12 cellular contexts compared by ENCODE assay signal in the genomic region with DNA sequence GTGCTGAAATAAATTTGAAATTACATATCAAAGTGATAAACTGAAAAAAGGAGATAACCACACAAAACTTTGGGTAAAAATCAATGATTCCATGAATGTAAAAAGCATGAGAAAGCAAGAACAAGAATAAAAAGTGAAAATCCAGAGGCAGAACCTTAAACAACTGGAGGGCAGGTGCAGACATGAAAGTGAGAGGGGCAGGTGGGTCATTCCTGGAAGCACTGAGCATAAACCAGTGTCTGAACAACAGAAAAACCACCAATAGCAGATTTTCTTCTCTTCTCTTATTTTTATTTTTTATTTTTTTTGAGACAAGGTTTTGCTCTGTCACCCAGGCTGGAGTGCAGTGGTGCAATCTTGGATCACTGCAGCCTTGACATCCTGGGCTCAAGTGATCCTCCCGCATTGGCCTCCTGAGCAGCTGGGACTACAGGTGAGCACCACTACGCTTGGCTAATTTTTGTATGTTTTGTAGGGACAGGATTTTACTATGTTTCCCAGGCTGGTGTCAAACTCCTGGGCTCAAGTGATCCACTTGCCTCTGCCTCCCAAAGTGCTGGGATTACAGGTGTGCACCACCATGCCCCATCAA. TPM values are rescaled to one million over a fixed set of nuclear protein-coding genes. Genes with fewer than 3 reads are reported as not detected.
DNase-seq lines count a peak whose midpoint lies in the region; ATAC-seq, FAIRE-seq and TF ChIP-seq lines count a peak whose summit lies in the region.
"Had no signal": no experiment of that assay in that cellular context is flagged by ENCODE, and none has a peak within 500 bp of the region (broad histone marks: within the 10 kb centered on the region; RNA-seq: fewer than 3 reads in every experiment).

No MANE protein-coding gene starts in this region.

- no peak overlapping the region for H3K4me3 Mint-ChIP-seq in activated T-cell treated with anti-CD3 and anti-CD28 coated beads, Interleukin-2, amount 50 U/mL, for 72 hours
- no peak overlapping the region for H3K4me3 Mint-ChIP-seq in activated T-cell treated with anti-CD3 and anti-CD28 coated beads, Interleukin-2, amount 50 U/mL, for 4 hours

- H3K27ac Mint-ChIP-seq in activated T-cell treated with anti-CD3 and anti-CD28 coated beads, Interleukin-2, amount 50 U/mL, for 72 hours: peak overlapping the region; percentile 68

- H3K36me3 ChIP-seq in MM.1S (replicated peaks; ENCODE audit: insufficient read depth, low read length): no peaks in the 10 kb centered on the region
- H3K36me3 ChIP-seq in keratinocyte (ENCODE audit: control insufficient read depth in 2 of 2, extremely low read depth in 1 of 2, insufficient read depth in 2 of 2, low read length in 2 of 2): no peaks in the 10 kb centered on the region
- H3K36me3 ChIP-seq in esophagus muscularis mucosa: no peaks in the 10 kb centered on the region
- H3K36me3 ChIP-seq: right lobe of liver had no signal

- H3K9ac ChIP-seq in MM.1S (ENCODE audit: low read length) (no peak overlapping the region; the same call in 1 of the 2 replicates), keratinocyte (ENCODE audit: control insufficient read depth, extremely low read depth, insufficient read depth, low read length) (no peak overlapping the region)

- no peaks in the 10 kb centered on the region for H3K9me1 ChIP-seq in keratinocyte (ENCODE audit: control insufficient read depth, extremely low read depth, insufficient read depth, low read length)

- no peak for TF ChIP-seq POLR2A in esophagus muscularis mucosa (IDR thresholded peaks at IDR 0.05; ENCODE audit: low read depth)

- H3K27ac ChIP-seq in MM.1S (ENCODE audit: low read length) (peak overlapping the region; percentile 84; the same call in 1 of the 2 replicates), keratinocyte (ENCODE audit: control insufficient read depth, insufficient read depth, low read length) (peak overlapping the region; percentile 47), esophagus muscularis mucosa (replicated peaks in 1 of 4) (peak overlapping the region in 1 of 4 donors; percentile 27)

- H3F3A ChIP-seq in MM.1S (ENCODE audit: insufficient read depth, low read length): peaks cover 16% of the 10 kb centered on the region

- H3K27me3 ChIP-seq in MM.1S (replicated peaks; ENCODE audit: insufficient read depth, low read length) (peaks cover 9% of the 10 kb centered on the region; the same call in 1 of the 2 replicates), keratinocyte (ENCODE audit: control insufficient read depth, extremely low read depth, insufficient read depth, low read length) (no peaks in the 10 kb centered on the region), esophagus muscularis mucosa (no peaks in the 10 kb centered on the region)
- H3K27me3 ChIP-seq: right lobe of liver had no signal

- H2AFZ ChIP-seq in MM.1S (ENCODE audit: low read length) (no peak overlapping the region), keratinocyte (ENCODE audit: control insufficient read depth, low read length) (no peak overlapping the region)

- intact Hi-C loops in esophagus muscularis mucosa (cut with DNase I): loop anchor here (10.0 kb wide), 1 partner anchor 61 kb away; the partner anchor contains the start of gene CPZ

- H3K36me3 Mint-ChIP-seq in activated T-cell treated with anti-CD3 and anti-CD28 coated beads, Interleukin-2, amount 50 U/mL, for 72 hours (ENCODE audit: insufficient read depth in 2 of 2): peaks cover 4 to 15% of the 10 kb centered on the region in 2 donors
- no peaks in the 10 kb centered on the region for H3K36me3 Mint-ChIP-seq in activated T-cell treated with anti-CD3 and anti-CD28 coated beads, Interleukin-2, amount 50 U/mL, for 4 hours (ENCODE audit: insufficient read depth)

- H4K20me1 ChIP-seq in MM.1S (ENCODE audit: insufficient read depth, low read length) (no peaks in the 10 kb centered on the region), keratinocyte (ENCODE audit: control insufficient read depth, extremely low read depth, insufficient read depth, low read length) (no peaks in the 10 kb centered on the region)

- no peaks in the 10 kb centered on the region for H3K9me2 ChIP-seq in MM.1S (replicated peaks; ENCODE audit: insufficient read depth, low read length)

- no peak for FAIRE-seq in keratinocyte (lab: Jason Lieb, UNC)
- FAIRE-seq in HTR-8/SVneo (lab: Jason Lieb, UNC): no peak

- dilution Hi-C loops in keratinocyte (cut with MboI; ENCODE audit: extremely low pct_ligation_motif_present, low sequenced_read_pairs): no loop called here

- 96% methylated on average over 2 of the region's 2 CpGs for WGBS in esophagus muscularis mucosa

- H3K9me3 Mint-ChIP-seq in activated T-cell treated with anti-CD3 and anti-CD28 coated beads, Interleukin-2, amount 50 U/mL, for 72 hours: peaks cover 11 to 12% of the 10 kb centered on the region in 2 donors
- H3K9me3 Mint-ChIP-seq in activated T-cell treated with anti-CD3 and anti-CD28 coated beads, Interleukin-2, amount 50 U/mL, for 4 hours: peaks cover 9% of the 10 kb centered on the region

- no peaks in the 10 kb centered on the region for H3K4me1 Mint-ChIP-seq in activated T-cell treated with anti-CD3 and anti-CD28 coated beads, Interleukin-2, amount 50 U/mL, for 72 hours (ENCODE audit: low read depth)
- no peaks in the 10 kb centered on the region for H3K4me1 Mint-ChIP-seq in activated T-cell treated with anti-CD3 and anti-CD28 coated beads, Interleukin-2, amount 50 U/mL, for 4 hours (ENCODE audit: low read depth)

- ATAC-seq in activated T-cell treated with anti-CD3 and anti-CD28 coated beads, Interleukin-2, amount 50 U/mL, for 72 hours (replicated peaks in 1 of 2): no peak
- ATAC-seq in activated T-cell treated with anti-CD3 and anti-CD28 coated beads, Interleukin-2, amount 50 U/mL, for 4 hours: no peak
- no peak for ATAC-seq in GM18502 (IDR thresholded peaks at IDR 0.05; ENCODE audit: poor library complexity, unreplicated experiment)

- peak overlapping the region; percentile 97 for H3K4me2 ChIP-seq in MM.1S (ENCODE audit: low read depth, low read length)
- H3K4me2 ChIP-seq in keratinocyte (ENCODE audit: control insufficient read depth, extremely low read depth, insufficient read depth, low read depth, low read length): no peak overlapping the region

- H3K4me3 ChIP-seq in MM.1S (ENCODE audit: low read length) (peak overlapping the region; percentile 45), keratinocyte (ENCODE audit: control insufficient read depth in 2 of 3, extremely low read depth in 1 of 3, insufficient read depth in 2 of 3, low read depth in 1 of 3, low read length in 3 of 3) (no peak overlapping the region), esophagus muscularis mucosa (no peak overlapping the region)
- H3K4me3 ChIP-seq: right lobe of liver had no signal

- H3K27me3 Mint-ChIP-seq in activated T-cell treated with anti-CD3 and anti-CD28 coated beads, Interleukin-2, amount 50 U/mL, for 72 hours (ENCODE audit: low read depth): peaks cover 6% of the 10 kb centered on the region
- peaks cover 3% of the 10 kb centered on the region for H3K27me3 Mint-ChIP-seq in activated T-cell treated with anti-CD3 and anti-CD28 coated beads, Interleukin-2, amount 50 U/mL, for 4 hours (ENCODE audit: low read depth)

- TF ChIP-seq CTCF in MM.1S (IDR thresholded peaks at IDR 0.05; ENCODE audit: low read length): no peak
- no peak for TF ChIP-seq CTCF in keratinocyte (optimal IDR thresholded peaks at IDR 0.05 in 1 of 3, IDR thresholded peaks at IDR 0.05 in 1 of 3, conservative IDR thresholded peaks at IDR 0.05 in 1 of 3; ENCODE audit: extremely low read depth in 1 of 3, insufficient read depth in 2 of 3, low read length in 3 of 3)
- no peak for TF ChIP-seq CTCF in esophagus muscularis mucosa (IDR thresholded peaks at IDR 0.05)

- H3K9me3 ChIP-seq in MM.1S (replicated peaks; ENCODE audit: insufficient read depth, low read length) (no peaks in the 10 kb centered on the region), keratinocyte (ENCODE audit: control insufficient read depth, low read depth, low read length) (no peaks in the 10 kb centered on the region), esophagus muscularis mucosa (no peaks in the 10 kb centered on the region)
- H3K9me3 ChIP-seq: right lobe of liver had no signal

- H3K4me1 ChIP-seq in MM.1S (ENCODE audit: low read length) (peaks cover 17% of the 10 kb centered on the region), keratinocyte (ENCODE audit: control insufficient read depth, extremely low read depth, insufficient read depth, low read length) (peaks cover 23% of the 10 kb centered on the region), esophagus muscularis mucosa (peaks cover 0 to 20% (median 18%) of the 10 kb centered on the region in 4 donors)

- no peak for DNase-seq in activated T-cell treated with anti-CD3 and anti-CD28 coated beads, Interleukin-2, amount 50 U/mL, for 72 hours
- no peak for DNase-seq in activated T-cell treated with anti-CD3 and anti-CD28 coated beads, Interleukin-2, amount 50 U/mL, for 4 hours
- DNase-seq in MM.1S (peak; percentile 76), keratinocyte (ENCODE audit: low read depth, low spot score) (no peak), HTR-8/SVneo (ENCODE audit: insufficient read length, low spot score) (no peak), SK-N-DZ (ENCODE audit: low spot score) (no peak), esophagus muscularis mucosa (ENCODE audit: extremely low spot score) (no peak)
- DNase-seq: 8988T, foreskin fibroblast, NCI-H446 treated with DMSO at 0.1 percent for 48 hours, right lobe of liver had no signal

- no peak for TF ChIP-seq EP300 in esophagus muscularis mucosa (IDR thresholded peaks at IDR 0.05)

- no peaks in the 10 kb centered on the region for H3K79me2 ChIP-seq in MM.1S (ENCODE audit: low read length)
- H3K79me2 ChIP-seq in keratinocyte (ENCODE audit: control insufficient read depth, insufficient read depth, low read length): no peaks in the 10 kb centered on the region

RNA-seq across cellular contexts. Expression of gene GPR78, which starts 46.8 kb away (rescaled TPM):
- not detected for total RNA-seq in activated T-cell treated with anti-CD3 and anti-CD28 coated beads, Interleukin-2, amount 50 U/mL, for 72 hours
- total RNA-seq in activated T-cell treated with anti-CD3 and anti-CD28 coated beads, Interleukin-2, amount 50 U/mL, for 4 hours: not detected
- polyA plus RNA-seq in keratinocyte: 0.05 TPM in 1 of 3 replicates, not detected in the others
- polyA plus RNA-seq in keratinocyte (2011; ENCODE audit: low read depth): not detected
- not detected in 2 replicates for polyA plus RNA-seq in keratinocyte (2011; cell fraction: cytosol; rRNA removed)
- polyA plus RNA-seq in keratinocyte (2011; cell fraction: nucleus; rRNA removed): 0.17 and 0.20 TPM in 2 replicates
- polyA plus RNA-seq in keratinocyte (2012; ENCODE audit: low replicate concordance): 0.25 TPM in 1 of 2 replicates, not detected in the other
- 0.20 TPM in 1 of 3 replicates, not detected in the others for polyA minus RNA-seq in keratinocyte
- not detected for polyA minus RNA-seq in keratinocyte (2011; cell fraction: cytosol; rRNA and poly(A)+ RNA removed)
- 0.31 and 1.4 TPM in 2 replicates for polyA minus RNA-seq in keratinocyte (2011; cell fraction: nucleus; rRNA and poly(A)+ RNA removed)
- polyA plus RNA-seq in SK-N-DZ (2014; cell fraction: cytosol; rRNA removed): not detected in 2 replicates
- polyA plus RNA-seq in SK-N-DZ (2014; cell fraction: nucleus; rRNA removed): 0.03 TPM in 1 of 2 replicates, not detected in the other
- total RNA-seq in esophagus muscularis mucosa: not detected
- total RNA-seq: right lobe of liver had no signal

RNA-seq across cellular contexts. Expression of gene CPZ, which starts 59.2 kb away (rescaled TPM):
- total RNA-seq in activated T-cell treated with anti-CD3 and anti-CD28 coated beads, Interleukin-2, amount 50 U/mL, for 72 hours: not detected
- total RNA-seq in activated T-cell treated with anti-CD3 and anti-CD28 coated beads, Interleukin-2, amount 50 U/mL, for 4 hours: not detected
- polyA plus RNA-seq in keratinocyte: not detected in 3 replicates
- not detected for polyA plus RNA-seq in keratinocyte (2011; ENCODE audit: low read depth)
- not detected in 2 replicates for polyA plus RNA-seq in keratinocyte (2011; cell fraction: cytosol; rRNA removed)
- 0.07 TPM in 1 of 2 replicates, not detected in the other for polyA plus RNA-seq in keratinocyte (2011; cell fraction: nucleus; rRNA removed)
- polyA plus RNA-seq in keratinocyte (2012; ENCODE audit: low replicate concordance): not detected in 2 replicates
- polyA minus RNA-seq in keratinocyte: not detected in 3 replicates
- not detected for polyA minus RNA-seq in keratinocyte (2011; cell fraction: cytosol; rRNA and poly(A)+ RNA removed)
- polyA minus RNA-seq in keratinocyte (2011; cell fraction: nucleus; rRNA and poly(A)+ RNA removed): not detected in 2 replicates
- polyA plus RNA-seq in SK-N-DZ (2014; cell fraction: cytosol; rRNA removed): 0.39 and 1.0 TPM in 2 replicates
- polyA plus RNA-seq in SK-N-DZ (2014; cell fraction: nucleus; rRNA removed): 0.65 and 1.9 TPM in 2 replicates
- 1 to 10 TPM in 3 of 4 donors, under 1 TPM in 1; 0.42 to 2.7 (median 2.2) TPM for total RNA-seq in esophagus muscularis mucosa
